18 cellular contexts compared by ENCODE assay signal in genomic region chr2:144679942-144680341, GRCh38.
A peak's percentile ranks its signal among the peaks of the same experiment; 100 is the strongest.
DNase-seq lines count a peak whose midpoint lies in the region; ATAC-seq lines count a peak whose summit lies in the region.
"Had no signal": no experiment of that assay in that cellular context is flagged by ENCODE, and none has a peak within 500 bp of the region (broad histone marks: within the 10 kb centered on the region; RNA-seq: fewer than 3 reads in every experiment).

No MANE protein-coding gene starts in this region.

- peak; percentile 74 for DNase-seq in DMS79 treated with DMSO at 0.1 percent for 48 hours (lab: John Stamatoyannopoulos, UW)
- peak; percentile 47 for DNase-seq in NCI-H1436 treated with DMSO at 0.1 percent for 48 hours (lab: John Stamatoyannopoulos, UW)
- peak; percentile 65 to 81 for DNase-seq in NCI-H526 (lab: John Stamatoyannopoulos, UW)
- DNase-seq in kidney tubule cell (ENCODE audit: low spot score): peak; percentile 11
- no peak for DNase-seq in NCI-H69 (lab: John Stamatoyannopoulos, UW)
- DNase-seq: activated CD4-positive, alpha-beta T cell treated with anti-CD3 and anti-CD28 coated beads for 36 hours; activated CD8-positive, alpha-beta memory T cell treated with anti-CD3 and anti-CD28 coated beads for 24 hours; activated naive CD4-positive, alpha-beta T cell treated with Interleukin-2 at 50 U/mL for 16 hours; activated T-cell treated with anti-CD3 and anti-CD28 coated beads, Interleukin-2, amount 50 U/mL, for 24 hours; CD4-positive, CD25-positive, alpha-beta regulatory T cell; IMR-90; kidney; nucleus accumbens; SJCRH30; T-cell had no signal

- no peak for ATAC-seq in GM19023 (IDR thresholded peaks at IDR 0.05; ENCODE audit: unreplicated experiment)
- no peak for ATAC-seq in HG02885 (IDR thresholded peaks at IDR 0.05; ENCODE audit: poor library complexity, unreplicated experiment)
- ATAC-seq: activated CD4-positive, alpha-beta T cell treated with anti-CD3 and anti-CD28 coated beads for 36 hours; stimulated activated memory B cell treated with anti-CD40 and anti-IgM and Interleukin-4, amounts not matched to agents 10 μg/mL and 1 μg/mL and 100 μg/mL, for 72 hours; T-cell had no signal
